ENCODE assay signal across 8 cellular contexts in genomic region chr11:68312117-68312779, GRCh38. TPM values are rescaled to one million over a fixed set of nuclear protein-coding genes. Genes with fewer than 3 reads are reported as not detected.
A peak's percentile ranks its signal among the peaks of the same experiment; 100 is the strongest.
DNase-seq lines count a peak whose midpoint lies in the region; ATAC-seq and TF ChIP-seq lines count a peak whose summit lies in the region.

TSS of gene LRP5 (plus strand) at chr11:68312591. CDS start at chr11:68312715, 124 bp downstream.

- H3K27ac Mint-ChIP-seq in activated naive CD4-positive, alpha-beta T cell treated with anti-CD3 and anti-CD28 coated beads, Interleukin-2, amount 50 U/mL, for 24 hours = peak within 1 kb of the TSS; percentile 87

- H3K9me3 ChIP-seq in left lung (no peaks in the 10 kb centered on the region), stomach smooth muscle (ENCODE audit: control insufficient read depth in 2 of 2, low read length in 2 of 2) (no peaks in the 10 kb centered on the region)

- H3K36me3 Mint-ChIP-seq in activated naive CD4-positive, alpha-beta T cell treated with anti-CD3 and anti-CD28 coated beads, Interleukin-2, amount 50 U/mL, for 24 hours = no peaks in the 10 kb centered on the region

- peak within 1 kb of the TSS in 1 of 2 donors; percentile 66 for H3K27ac ChIP-seq in left lung
- peak within 1 kb of the TSS; percentile 76 for H3K27ac ChIP-seq in stomach smooth muscle (ENCODE audit: low read length)

- peak within 1 kb of the TSS; percentile 87 for H3K4me3 Mint-ChIP-seq in activated naive CD4-positive, alpha-beta T cell treated with anti-CD3 and anti-CD28 coated beads, Interleukin-2, amount 50 U/mL, for 24 hours

- H3K27me3 ChIP-seq in left lung (peaks cover 0 to 47% of the 10 kb centered on the region in 2 donors), stomach smooth muscle (ENCODE audit: control insufficient read depth in 1 of 2, insufficient read depth in 2 of 2, low read length in 2 of 2) (no peaks in the 10 kb centered on the region)

- H3K9me3 Mint-ChIP-seq in activated naive CD4-positive, alpha-beta T cell treated with anti-CD3 and anti-CD28 coated beads, Interleukin-2, amount 50 U/mL, for 24 hours = no peaks in the 10 kb centered on the region

- peaks cover 16% of the 10 kb centered on the region for H3K4me1 Mint-ChIP-seq in activated naive CD4-positive, alpha-beta T cell treated with anti-CD3 and anti-CD28 coated beads, Interleukin-2, amount 50 U/mL, for 24 hours

- H3K4me3 ChIP-seq in left lung (peak within 1 kb of the TSS; percentile 42 to 53), stomach smooth muscle (ENCODE audit: low read length in 2 of 2) (peak within 1 kb of the TSS; percentile 65 to 84)

- intact Hi-C loops in left lung (cut with DNase I) = loop anchor here in 1 of 2 donors (10.0 kb wide), 1 partner anchor 73 kb away; no protein-coding TSS in a partner anchor

- H3K27me3 Mint-ChIP-seq in activated naive CD4-positive, alpha-beta T cell treated with anti-CD3 and anti-CD28 coated beads, Interleukin-2, amount 50 U/mL, for 24 hours = peaks cover 3% of the 10 kb centered on the region

- H3K9ac ChIP-seq in stomach smooth muscle (ENCODE audit: low read length in 2 of 2) = peak within 1 kb of the TSS; percentile 71 to 79

- no peaks in the 10 kb centered on the region for H3K36me3 ChIP-seq in left lung
- no peaks in the 10 kb centered on the region for H3K36me3 ChIP-seq in stomach smooth muscle (ENCODE audit: control insufficient read depth in 2 of 2, insufficient read depth in 2 of 2, low read length in 2 of 2)

- H3K4me1 ChIP-seq in left lung (peaks cover 8 to 50% of the 10 kb centered on the region in 2 donors), stomach smooth muscle (ENCODE audit: control insufficient read depth, insufficient read depth, low read length) (peaks cover 39% of the 10 kb centered on the region)

- ATAC-seq in left lung = peak; percentile 32

- no peak for TF ChIP-seq CTCF in left lung (IDR thresholded peaks at IDR 0.05)

- no peak for DNase-seq in activated naive CD4-positive, alpha-beta T cell treated with anti-CD3 and anti-CD28 coated beads, Interleukin-2, amount 50 U/mL, for 16 hours
- DNase-seq in NCI-H226 (peak; percentile 29), cerebellum (ENCODE audit: low spot score) (no peak), left lung (peak in 1 of 2 donors; percentile 78), NOMO-1 treated with DMSO at 0.1 percent for 48 hours (lab: John Stamatoyannopoulos, UW; ENCODE audit: unreplicated experiment) (no peak)
- DNase-seq in activated CD8-positive, alpha-beta memory T cell treated with anti-CD3 and anti-CD28 coated beads for 24 hours = no peak

RNA-seq across cellular contexts. Expression of gene LRP5, which starts in this region (rescaled TPM):
- 15.7 TPM for total RNA-seq in cerebellum
- 10 to 100 TPM; 48.9 to 57.1 TPM for total RNA-seq in left lung
